11 cellular contexts compared by ENCODE assay signal in genomic region chr17:38920374-38921291, GRCh38. TPM values are rescaled to one million over a fixed set of nuclear protein-coding genes. Genes with fewer than 3 reads are reported as not detected.
A peak's percentile ranks its signal among the peaks of the same experiment; 100 is the strongest.
DNase-seq lines count a peak whose midpoint lies in the region; ATAC-seq lines count a peak whose summit lies in the region.
"Had no signal": no experiment of that assay in that cellular context is flagged by ENCODE, and none has a peak within 500 bp of the region (broad histone marks: within the 10 kb centered on the region; RNA-seq: fewer than 3 reads in every experiment).

No MANE protein-coding gene starts in this region.

- H3K18ac ChIP-seq in mesenchymal stem cell (ENCODE audit: low read depth in 1 of 2, low read length in 2 of 2), result no peak overlapping the region

- H3K23ac ChIP-seq in mesenchymal stem cell (ENCODE audit: low read length in 2 of 2), result no peak overlapping the region

- no peak for ATAC-seq in GM21717 (IDR thresholded peaks at IDR 0.05; ENCODE audit: unreplicated experiment)

- H4K8ac ChIP-seq in mesenchymal stem cell (ENCODE audit: low read length), result no peak overlapping the region

- H3K9me2 ChIP-seq in Karpas-422 (replicated peaks; ENCODE audit: insufficient read depth, low read length), result no peaks in the 10 kb centered on the region

- no peaks in the 10 kb centered on the region for H4K20me1 ChIP-seq in Karpas-422 (ENCODE audit: insufficient read depth, low read depth, low read length)

- no peak overlapping the region for H2BK15ac ChIP-seq in mesenchymal stem cell (ENCODE audit: low read depth, poor library complexity, severe bottlenecking)

- H3K4ac ChIP-seq in mesenchymal stem cell (ENCODE audit: low read depth in 1 of 2, low read length in 2 of 2), result no peak overlapping the region

- H4K91ac ChIP-seq in mesenchymal stem cell (ENCODE audit: low read length), result no peak overlapping the region

- no peak overlapping the region for H2BK12ac ChIP-seq in mesenchymal stem cell (ENCODE audit: low read length in 2 of 2)

- no peaks in the 10 kb centered on the region for H3K79me2 ChIP-seq in Karpas-422 (ENCODE audit: low read length)

- H3K14ac ChIP-seq in mesenchymal stem cell (ENCODE audit: low read length in 2 of 2), result no peak overlapping the region

- H2BK120ac ChIP-seq in mesenchymal stem cell (ENCODE audit: low read depth, low read length), result no peak overlapping the region

- H2BK5ac ChIP-seq in mesenchymal stem cell (ENCODE audit: low read depth, low read length, poor library complexity, severe bottlenecking), result no peak overlapping the region

- H3K27ac ChIP-seq in Karpas-422 (ENCODE audit: low read length) (peak overlapping the region; percentile 62), angular gyrus (ENCODE audit: low read depth, low read length) (peak overlapping the region; percentile 37), mesenchymal stem cell (ENCODE audit: low read length, poor library complexity, severe bottlenecking) (no peak overlapping the region), temporal lobe (ENCODE audit: low read depth, low read length) (peak overlapping the region; percentile 9)

- H3K9ac ChIP-seq in Karpas-422 (ENCODE audit: low read length) (peak overlapping the region; percentile 41; the same call in 1 of the 2 replicates), mesenchymal stem cell (ENCODE audit: low read length) (peak overlapping the region; percentile 27)

- WGBS in mesenchymal stem cell, result 68% methylated on average over 9 of the region's 9 CpGs

- H3K9me3 ChIP-seq in Karpas-422 (ENCODE audit: low read length) (no peaks in the 10 kb centered on the region), mesenchymal stem cell (ENCODE audit: control insufficient read depth, low read length) (no peaks in the 10 kb centered on the region)

- no peaks in the 10 kb centered on the region for H3K27me3 ChIP-seq in Karpas-422 (ENCODE audit: low read length)
- no peaks in the 10 kb centered on the region for H3K27me3 ChIP-seq in mesenchymal stem cell (ENCODE audit: control insufficient read depth in 1 of 2, insufficient read depth in 1 of 2, low read length in 2 of 2)

- H3K79me1 ChIP-seq in mesenchymal stem cell (replicated peaks; ENCODE audit: low read length, poor library complexity, severe bottlenecking), result peaks cover 35% of the 10 kb centered on the region

- H3K4me1 ChIP-seq in Karpas-422 (ENCODE audit: low read length) (peaks cover 27% of the 10 kb centered on the region), mesenchymal stem cell (ENCODE audit: control insufficient read depth, insufficient read depth, low read depth, low read length) (peaks cover 20% of the 10 kb centered on the region)

- no peak for DNase-seq in Karpas-422
- no peak for DNase-seq in mesenchymal stem cell
- DNase-seq in AG08396 (ENCODE audit: low spot score), result no peak
- no peak for DNase-seq in stimulated activated CD4-positive, alpha-beta T cell treated with anti-CD3 and anti-CD28 coated beads, Interleukin-12 subunit alpha, Interleukin-12 subunit beta, amount 100 ng/mL, for 4 hours
- DNase-seq: NCI-H526, retina, T-helper 2 cell had no signal

- H3K4me3 ChIP-seq in Karpas-422 (ENCODE audit: low read length) (no peak overlapping the region), mesenchymal stem cell (ENCODE audit: insufficient read depth in 1 of 2, low read depth in 1 of 2, low read length in 2 of 2) (no peak overlapping the region)

- H2AFZ ChIP-seq in Karpas-422 (ENCODE audit: low read length), result no peak overlapping the region
- H2AFZ ChIP-seq in mesenchymal stem cell (ENCODE audit: low read depth, low read length), result no peak overlapping the region

- no peaks in the 10 kb centered on the region for H3K36me3 ChIP-seq in Karpas-422 (ENCODE audit: insufficient read depth, low read length)
- peaks cover 59 to 66% of the 10 kb centered on the region in 2 experiments for H3K36me3 ChIP-seq in mesenchymal stem cell (ENCODE audit: control insufficient read depth in 1 of 2, insufficient read depth in 2 of 2, low read depth in 1 of 2, low read length in 2 of 2)

- no peak overlapping the region for H2AK5ac ChIP-seq in mesenchymal stem cell (ENCODE audit: low read length, severe bottlenecking)

- H3K4me2 ChIP-seq in Karpas-422 (ENCODE audit: low read depth, low read length, poor library complexity, severe bottlenecking) (peak overlapping the region; percentile 51), mesenchymal stem cell (ENCODE audit: low read length, poor library complexity, severe bottlenecking) (no peak overlapping the region)

RNA-seq across cellular contexts. Expression of gene FBXO47, which starts 46.6 kb away (rescaled TPM):
- not detected in 2 replicates for total RNA-seq in Karpas-422 (2014; rRNA removed; shearing (Covaris generic); ENCODE audit: low replicate concordance)
- polyA plus RNA-seq in mesenchymal stem cell (2013, experiment 1 of 2), result not detected
- not detected for polyA plus RNA-seq in mesenchymal stem cell (2013, experiment 2 of 2)
- not detected for total RNA-seq in temporal lobe
- total RNA-seq: H4 had no signal

RNA-seq across cellular contexts. Expression of gene LASP1, which starts 50.8 kb away (rescaled TPM):
- 59.3 and 85.0 TPM in 2 replicates for total RNA-seq in Karpas-422 (2014; rRNA removed; shearing (Covaris generic); ENCODE audit: low replicate concordance)
- 223 TPM for polyA plus RNA-seq in mesenchymal stem cell (2013, experiment 1 of 2)
- polyA plus RNA-seq in mesenchymal stem cell (2013, experiment 2 of 2), result 220 TPM
- total RNA-seq in temporal lobe, result 53.1 TPM
